Comparison of ENCODE assay signal across 31 cellular contexts in genomic region chr11:64129403-64129802, GRCh38.
"Had no signal": no experiment of that assay in that cellular context is flagged by ENCODE, and none has a peak within 500 bp of the region (broad histone marks: within the 10 kb centered on the region; RNA-seq: fewer than 3 reads in every experiment).

No MANE protein-coding gene starts in this region.

- H3K4me3 ChIP-seq: Peyer's patch, SJSA1 had no signal

- H3K27me3 Mint-ChIP-seq: activated CD4-positive, alpha-beta memory T cell treated with anti-CD3 and anti-CD28 coated beads for 36 hours; activated naive CD8-positive, alpha-beta T cell; activated naive CD8-positive, alpha-beta T cell treated with anti-CD3 and anti-CD28 coated beads, Interleukin-2, amount 50 U/mL, for 24 hours had no signal

- H3K9me3 ChIP-seq: Peyer's patch, SJSA1, SK-N-SH had no signal

- H3K27ac Mint-ChIP-seq: activated B cell treated with CpG ODN at 0.5 μM for 24 hours; activated CD4-positive, alpha-beta memory T cell treated with anti-CD3 and anti-CD28 coated beads for 36 hours; activated naive CD4-positive, alpha-beta T cell treated with anti-CD3 and anti-CD28 coated beads, Interleukin-2, amount 10 ng/mL, durations not matched to agents 7 days and 5 days; activated naive CD8-positive, alpha-beta T cell; activated naive CD8-positive, alpha-beta T cell treated with anti-CD3 and anti-CD28 coated beads, Interleukin-2, amount 50 U/mL, for 24 hours; T-helper 1 cell treated with Interleukin-12 subunit alpha and Interleukin-12 subunit beta and Interleukin-4 antibody, amounts not matched to agents 30 μg/mL and 1 μg/mL, for 36 hours; T-helper 2 cell treated with Interferon-gamma antibody and Interleukin-4, amounts not matched to agents 5 μg/mL and 100 μg/mL, for 36 hours had no signal

- H3K36me3 ChIP-seq: brain microvascular endothelial cell, Peyer's patch, SJSA1 had no signal

- DNase-seq: activated B cell treated with CpG ODN at 0.5 μM for 24 hours; activated CD4-positive, alpha-beta memory T cell treated with anti-CD3 and anti-CD28 coated beads for 36 hours; activated CD4-positive, alpha-beta T cell treated with anti-CD3 and anti-CD28 coated beads for 4 hours; activated CD4-positive, alpha-beta T cell treated with anti-CD3 and anti-CD28 coated beads, Interleukin-2, amount 50 U/mL, for 1 hour; activated CD4-positive, CD25-positive, alpha-beta regulatory T cell treated with anti-CD3 and anti-CD28 coated beads, Interleukin-2, amount 50 U/mL, for 72 hours; activated CD8-positive, alpha-beta memory T cell treated with anti-CD3 and anti-CD28 coated beads, Interleukin-2, amount 50 U/mL, for 4 hours; activated effector memory CD4-positive, alpha-beta T cell treated with Interleukin-2 at 50 U/mL for 16 hours; activated naive CD4-positive, alpha-beta T cell treated with anti-CD3 and anti-CD28 coated beads, Interleukin-2, amount 10 ng/mL, durations not matched to agents 7 days and 5 days; activated naive CD8-positive, alpha-beta T cell treated with anti-CD3 and anti-CD28 coated beads, Interleukin-2, amount 50 U/mL, for 24 hours; activated T-cell treated with anti-CD3 and anti-CD28 coated beads for 4 hours; activated T-cell treated with anti-CD3 and anti-CD28 coated beads, Interleukin-2, amount 50 U/mL, for 48 hours; anterior cingulate cortex; brain microvascular endothelial cell; central memory CD4-positive, alpha-beta T cell; MM.1S; MV-4-11; NCI-H1092; NCI-H1436 treated with DMSO at 0.1 percent for 48 hours; NCI-H1694 treated with DMSO at 0.1 percent for 48 hours; NCI-H2029; NCI-H524 treated with DMSO at 0.1 percent for 48 hours; PC-3; Peyer's patch; RPMI8226; SHP77 treated with DMSO at 0.1 percent for 48 hours; SK-N-SH had no signal

- H3K36me3 Mint-ChIP-seq: activated CD4-positive, alpha-beta memory T cell treated with anti-CD3 and anti-CD28 coated beads for 36 hours; activated naive CD4-positive, alpha-beta T cell treated with anti-CD3 and anti-CD28 coated beads, Interleukin-2, amount 10 ng/mL, durations not matched to agents 7 days and 5 days; activated naive CD8-positive, alpha-beta T cell had no signal

- H3K9me3 Mint-ChIP-seq: activated B cell treated with CpG ODN at 0.5 μM for 24 hours; activated CD4-positive, alpha-beta memory T cell treated with anti-CD3 and anti-CD28 coated beads for 36 hours; activated naive CD4-positive, alpha-beta T cell treated with anti-CD3 and anti-CD28 coated beads, Interleukin-2, amount 10 ng/mL, durations not matched to agents 7 days and 5 days; activated naive CD8-positive, alpha-beta T cell treated with anti-CD3 and anti-CD28 coated beads, Interleukin-2, amount 50 U/mL, for 24 hours; T-helper 1 cell treated with Interleukin-12 subunit alpha and Interleukin-12 subunit beta and Interleukin-4 antibody, amounts not matched to agents 30 μg/mL and 1 μg/mL, for 36 hours; T-helper 2 cell treated with Interferon-gamma antibody and Interleukin-4, amounts not matched to agents 5 μg/mL and 100 μg/mL, for 36 hours had no signal

- H3K4me1 Mint-ChIP-seq: activated B cell treated with CpG ODN at 0.5 μM for 24 hours had no signal

- H3K4me3 Mint-ChIP-seq: activated B cell treated with CpG ODN at 0.5 μM for 24 hours; activated CD4-positive, alpha-beta memory T cell treated with anti-CD3 and anti-CD28 coated beads for 36 hours; activated naive CD4-positive, alpha-beta T cell treated with anti-CD3 and anti-CD28 coated beads, Interleukin-2, amount 10 ng/mL, durations not matched to agents 7 days and 5 days; activated naive CD8-positive, alpha-beta T cell; activated naive CD8-positive, alpha-beta T cell treated with anti-CD3 and anti-CD28 coated beads, Interleukin-2, amount 50 U/mL, for 24 hours; T-helper 1 cell treated with Interleukin-12 subunit alpha and Interleukin-12 subunit beta and Interleukin-4 antibody, amounts not matched to agents 30 μg/mL and 1 μg/mL, for 36 hours; T-helper 2 cell treated with Interferon-gamma antibody and Interleukin-4, amounts not matched to agents 5 μg/mL and 100 μg/mL, for 36 hours had no signal

- H3K4me1 ChIP-seq: Peyer's patch, SJSA1 had no signal

- ATAC-seq: activated naive CD8-positive, alpha-beta T cell treated with anti-CD3 and anti-CD28 coated beads, Interleukin-2, amount 50 U/mL, for 24 hours; PC-3 had no signal

- H3K9ac ChIP-seq: KMS-11, SK-N-SH had no signal

- H3K4me2 ChIP-seq: KMS-11, SK-N-SH had no signal

- H3K27me3 ChIP-seq: Peyer's patch, SJSA1 had no signal

- H3K27ac ChIP-seq: brain microvascular endothelial cell, KMS-11, Peyer's patch, SJSA1 had no signal
